Comparison of ENCODE assay signal across 8 cellular contexts in the genomic region with DNA sequence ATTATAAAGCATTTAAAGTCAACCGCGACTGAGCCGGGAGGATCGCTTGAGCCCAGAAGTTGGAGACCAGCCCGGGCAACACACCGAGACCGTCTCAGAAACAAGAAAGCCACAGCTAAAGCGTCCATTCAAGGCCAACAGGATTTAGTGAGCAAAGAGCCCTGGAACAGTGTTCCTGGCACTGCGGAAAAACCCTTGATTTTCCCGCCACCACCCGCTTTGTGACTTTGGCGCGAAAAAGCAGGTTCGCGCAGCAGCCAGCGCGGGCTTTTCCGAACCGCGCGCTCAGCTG. TPM values are rescaled to one million over a fixed set of nuclear protein-coding genes. Genes with fewer than 3 reads are reported as not detected.
A peak's percentile ranks its signal among the peaks of the same experiment; 100 is the strongest.
DNase-seq lines count a peak whose midpoint lies in the region; ATAC-seq, FAIRE-seq and TF ChIP-seq lines count a peak whose summit lies in the region.

No MANE protein-coding gene starts in this region.

- peak overlapping the region in 3 of 4 donors; percentile 79 to 86 (median 84) for H3K27ac ChIP-seq in pancreas

- BruUV-seq in Calu3 (replicated peaks; lab: Mats Ljungman, UMichigan), result no TSS peak

- CTCF ChIA-PET in Calu3 (lab: Charles Lee), result interaction anchor here (0.6 to 1.5 kb wide), 3 partner anchors 73 to 971 kb away, joined by 3 to 4 read pairs (median 4); no protein-coding TSS in a partner anchor

- no peak overlapping the region for H3K27ac Mint-ChIP-seq in Calu3 (ENCODE audit: unreplicated experiment)

- peaks cover 21% of the 10 kb centered on the region for H3K36me3 Mint-ChIP-seq in Calu3 (ENCODE audit: insufficient read depth, unreplicated experiment)

- no peaks in the 10 kb centered on the region for H3K27me3 Mint-ChIP-seq in Calu3 (ENCODE audit: unreplicated experiment)

- peak overlapping the region; percentile 74 for H3K4me3 ChIP-seq in epithelial cell of proximal tubule (ENCODE audit: low read depth, low read length)
- peak overlapping the region; percentile 52 to 80 (median 72) for H3K4me3 ChIP-seq in pancreas

- peaks cover 0 to 33% (median 0%) of the 10 kb centered on the region in 3 donors for H3K36me3 ChIP-seq in pancreas

- in situ Hi-C loops in G401 (cut with HindIII; ENCODE audit: low sequenced_read_pairs), result no loop called here

- intact Hi-C loops in Calu3 (cut with micrococcal nuclease; ENCODE audit: unreplicated experiment) (no loop called here), pancreas (cut with DNase I) (no loop called here)

- TF ChIP-seq CTCF in Calu3 (IDR thresholded peaks at IDR 0.05; ENCODE audit: unreplicated experiment), result no peak
- TF ChIP-seq CTCF in epithelial cell of proximal tubule (conservative IDR thresholded peaks at IDR 0.05; ENCODE audit: low read depth, low read length), result no peak
- no peak for TF ChIP-seq CTCF in pancreas (IDR thresholded peaks at IDR 0.05)

- no peak for FAIRE-seq in pancreas (lab: Jason Lieb, UNC)

- H3K9me3 Mint-ChIP-seq in Calu3 (ENCODE audit: low read depth, unreplicated experiment), result no peaks in the 10 kb centered on the region

- ATAC-seq in pancreas (no peak), GM18870 (IDR thresholded peaks at IDR 0.05; ENCODE audit: unreplicated experiment) (no peak)

- H3K4me3 Mint-ChIP-seq in Calu3 (ENCODE audit: low read depth, unreplicated experiment), result peak overlapping the region; percentile 81

- no peaks in the 10 kb centered on the region for H3K27me3 ChIP-seq in pancreas

- peaks cover 9 to 13% (median 10%) of the 10 kb centered on the region in 3 donors for H3K4me1 ChIP-seq in pancreas

- peaks cover 17% of the 10 kb centered on the region for H3K4me1 Mint-ChIP-seq in Calu3 (ENCODE audit: low read depth, unreplicated experiment)

- WGBS in pancreas, 2 donors, result 0 to 1% methylated on average over 21 of the region's 21 CpGs

- no peak for DNase-seq in Calu3
- no peak for DNase-seq in epithelial cell of proximal tubule (ENCODE audit: low read depth)
- DNase-seq in pancreas, result no peak
- DNase-seq in stimulated activated naive CD4-positive, alpha-beta T cell treated with Interleukin-2 at 50 U/mL for 16 hours (lab: John Stamatoyannopoulos, UW), result no peak
- DNase-seq in G401 (ENCODE audit: low spot score), result no peak
- DNase-seq in SW480 (ENCODE audit: low spot score), result no peak

- no peaks in the 10 kb centered on the region for H3K9me3 ChIP-seq in pancreas

TF ChIP-seq in PFSK-1, 5 proteins besides CTCF, POLR2A, EP300 and RAD21:
- TF ChIP-seq TAF1 (IDR thresholded peaks at IDR 0.05; ENCODE audit: borderline replicate concordance, insufficient read depth, low read length), result no peak
- no peak for TF ChIP-seq FOXP2 (optimal IDR thresholded peaks at IDR 0.05; ENCODE audit: borderline replicate concordance, extremely low read depth, extremely low read length, insufficient read depth)
- peak; percentile 99 for TF ChIP-seq SIN3A (IDR thresholded peaks at IDR 0.05; ENCODE audit: borderline replicate concordance, insufficient read depth, low read length)
- TF ChIP-seq, protein P1, sequence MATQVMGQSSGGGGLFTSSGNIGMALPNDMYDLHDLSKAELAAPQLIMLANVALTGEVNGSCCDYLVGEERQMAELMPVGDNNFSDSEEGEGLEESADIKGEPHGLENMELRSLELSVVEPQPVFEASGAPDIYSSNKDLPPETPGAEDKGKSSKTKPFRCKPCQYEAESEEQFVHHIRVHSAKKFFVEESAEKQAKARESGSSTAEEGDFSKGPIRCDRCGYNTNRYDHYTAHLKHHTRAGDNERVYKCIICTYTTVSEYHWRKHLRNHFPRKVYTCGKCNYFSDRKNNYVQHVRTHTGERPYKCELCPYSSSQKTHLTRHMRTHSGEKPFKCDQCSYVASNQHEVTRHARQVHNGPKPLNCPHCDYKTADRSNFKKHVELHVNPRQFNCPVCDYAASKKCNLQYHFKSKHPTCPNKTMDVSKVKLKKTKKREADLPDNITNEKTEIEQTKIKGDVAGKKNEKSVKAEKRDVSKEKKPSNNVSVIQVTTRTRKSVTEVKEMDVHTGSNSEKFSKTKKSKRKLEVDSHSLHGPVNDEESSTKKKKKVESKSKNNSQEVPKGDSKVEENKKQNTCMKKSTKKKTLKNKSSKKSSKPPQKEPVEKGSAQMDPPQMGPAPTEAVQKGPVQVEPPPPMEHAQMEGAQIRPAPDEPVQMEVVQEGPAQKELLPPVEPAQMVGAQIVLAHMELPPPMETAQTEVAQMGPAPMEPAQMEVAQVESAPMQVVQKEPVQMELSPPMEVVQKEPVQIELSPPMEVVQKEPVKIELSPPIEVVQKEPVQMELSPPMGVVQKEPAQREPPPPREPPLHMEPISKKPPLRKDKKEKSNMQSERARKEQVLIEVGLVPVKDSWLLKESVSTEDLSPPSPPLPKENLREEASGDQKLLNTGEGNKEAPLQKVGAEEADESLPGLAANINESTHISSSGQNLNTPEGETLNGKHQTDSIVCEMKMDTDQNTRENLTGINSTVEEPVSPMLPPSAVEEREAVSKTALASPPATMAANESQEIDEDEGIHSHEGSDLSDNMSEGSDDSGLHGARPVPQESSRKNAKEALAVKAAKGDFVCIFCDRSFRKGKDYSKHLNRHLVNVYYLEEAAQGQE (IDR thresholded peaks at IDR 0.05; ENCODE audit: insufficient read depth in 1 of 2, low read depth in 2 of 2, low read length in 2 of 2), result no peak

RNA-seq across cellular contexts. Expression of a gene that starts 0.7 kb away (rescaled TPM):
- 102 and 116 TPM in 2 replicates for total RNA-seq in Calu3 (2022)
- 59.4 TPM for polyA plus RNA-seq in PFSK-1 (2012; ENCODE audit: insufficient read length, low read depth)
- 327 and 378 TPM in 2 replicates for total RNA-seq in epithelial cell of proximal tubule
- total RNA-seq in pancreas, result 10 to 100 TPM; 10.9 to 23.2 (median 16.8) TPM
- polyA plus RNA-seq in pancreas, result 10 to 100 TPM; 13.9 to 27.4 TPM
- 290 and 347 TPM in 2 replicates for total RNA-seq in G401 (2014; rRNA removed; shearing (Covaris generic))

RNA-seq across cellular contexts. Expression of a gene that starts 6.2 kb away (rescaled TPM):
- total RNA-seq in Calu3 (2022), result 60.0 and 67.6 TPM in 2 replicates
- 58.6 TPM for polyA plus RNA-seq in PFSK-1 (2012; ENCODE audit: insufficient read length, low read depth)
- 82.0 and 103 TPM in 2 replicates for total RNA-seq in epithelial cell of proximal tubule
- 10 to 100 TPM; 28.2 to 49.7 (median 43.4) TPM for total RNA-seq in pancreas
- polyA plus RNA-seq in pancreas, result 10 to 100 TPM; 76.3 to 98.8 TPM
- total RNA-seq in G401 (2014; rRNA removed; shearing (Covaris generic)), result 105 and 117 TPM in 2 replicates

RNA-seq across cellular contexts. Expression of a gene that starts 7.7 kb away (rescaled TPM):
- total RNA-seq in Calu3 (2022) (21.5 and 25.7 TPM in 2 replicates), epithelial cell of proximal tubule (17.3 and 18.7 TPM in 2 replicates), pancreas (10 to 100 TPM; 12.7 to 27.1 (median 15.8) TPM)
- 11.9 TPM for polyA plus RNA-seq in PFSK-1 (2012; ENCODE audit: insufficient read length, low read depth)
- polyA plus RNA-seq in pancreas, result 10 to 100 TPM in 1 of 2 donors, 1 to 10 TPM in 1; 4.6 to 11.8 TPM
- 12.0 and 12.7 TPM in 2 replicates for total RNA-seq in G401 (2014; rRNA removed; shearing (Covaris generic))
